1 cellular context compared by ENCODE assay signal in genomic region chr2:25742501-25742900, GRCh38.
TF ChIP-seq lines count a peak whose summit lies in the region.

No MANE protein-coding gene starts in this region.

TF ChIP-seq in HepG2, 621 proteins besides CTCF, POLR2A, EP300 and RAD21:
- no peak for TF ChIP-seq ZKSCAN5 (CRISPR knock-in tag; IDR thresholded peaks at IDR 0.05)
- TF ChIP-seq USF2 (IDR thresholded peaks at IDR 0.05; ENCODE audit: low read depth, low read length): no peak
- TF ChIP-seq USF2 (CRISPR knock-in tag; IDR thresholded peaks at IDR 0.05; ENCODE audit: borderline replicate concordance): no peak
- no peak for TF ChIP-seq SNRNP70 (IDR thresholded peaks at IDR 0.05; ENCODE audit: low read depth, low read length)
- TF ChIP-seq SNAPC2 (CRISPR knock-in tag; IDR thresholded peaks at IDR 0.05): no peak
- no peak for TF ChIP-seq PAF1 (CRISPR knock-in tag; IDR thresholded peaks at IDR 0.05)
- TF ChIP-seq MLX (CRISPR knock-in tag; IDR thresholded peaks at IDR 0.05): no peak
- TF ChIP-seq HNRNPUL1 (IDR thresholded peaks at IDR 0.05; ENCODE audit: low read depth, low read length): no peak
- no peak for TF ChIP-seq PTBP1 (IDR thresholded peaks at IDR 0.05; ENCODE audit: low read depth, low read length, poor library complexity, severe bottlenecking)
- TF ChIP-seq ZNF337 (CRISPR knock-in tag; IDR thresholded peaks at IDR 0.05; ENCODE audit: borderline replicate concordance, low read depth): no peak
